Comparison of ENCODE assay signal across 1 cellular context in the genomic region with DNA sequence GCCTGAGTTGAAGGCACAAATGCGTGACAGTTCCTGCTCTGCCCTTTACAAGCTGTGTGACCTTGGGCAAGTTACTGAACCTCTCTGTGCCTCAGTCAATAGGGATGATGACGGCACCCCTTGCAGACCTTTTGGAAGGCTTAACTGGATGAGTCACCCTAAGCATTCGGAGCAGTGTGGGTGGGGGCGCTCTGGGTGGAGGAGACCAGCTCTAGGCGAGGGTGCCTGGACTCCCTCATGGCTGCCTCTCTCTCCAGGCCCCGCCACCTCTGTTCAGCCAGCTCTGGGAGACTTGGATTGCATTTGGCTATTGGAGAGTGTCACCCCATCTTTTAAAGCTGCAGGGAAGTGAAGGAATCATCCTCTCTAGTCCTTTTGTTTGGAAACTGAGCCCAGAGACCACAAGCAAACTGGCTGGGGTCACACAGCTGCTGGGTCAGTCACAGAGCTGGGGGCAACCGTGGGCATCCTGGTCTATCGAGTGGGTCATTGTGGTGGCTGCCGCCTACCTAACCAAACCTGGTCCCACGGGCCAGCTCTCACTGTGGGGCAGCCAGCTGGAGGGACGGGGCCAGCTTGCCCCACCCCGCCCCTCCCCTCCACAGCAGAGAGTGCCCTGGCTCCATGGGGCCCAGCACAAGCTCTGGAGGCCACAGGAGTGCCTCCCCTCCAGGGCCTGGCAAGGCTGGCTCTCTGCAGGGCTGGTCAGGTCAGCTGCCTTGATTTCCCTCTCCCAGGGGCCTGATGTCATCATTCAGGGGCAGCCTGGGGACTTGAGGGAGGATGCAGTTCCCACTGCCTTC.
TF ChIP-seq lines count a peak whose summit lies in the region.

No MANE protein-coding gene starts in this region.

TF ChIP-seq in GM12878, 131 proteins besides CTCF, POLR2A, EP300 and RAD21:
- TF ChIP-seq NFXL1 (IDR thresholded peaks at IDR 0.05; ENCODE audit: borderline replicate concordance): 0 out of 2 replicates have a peak, but pooled peaks have one; percentile 58
- TF ChIP-seq SMARCA5 (IDR thresholded peaks at IDR 0.05): peak; percentile 36; the same call in 1 of the 2 replicates
- TF ChIP-seq HDAC6 (IDR thresholded peaks at IDR 0.05; ENCODE audit: unreplicated experiment): no peak
